In the genomic region with DNA sequence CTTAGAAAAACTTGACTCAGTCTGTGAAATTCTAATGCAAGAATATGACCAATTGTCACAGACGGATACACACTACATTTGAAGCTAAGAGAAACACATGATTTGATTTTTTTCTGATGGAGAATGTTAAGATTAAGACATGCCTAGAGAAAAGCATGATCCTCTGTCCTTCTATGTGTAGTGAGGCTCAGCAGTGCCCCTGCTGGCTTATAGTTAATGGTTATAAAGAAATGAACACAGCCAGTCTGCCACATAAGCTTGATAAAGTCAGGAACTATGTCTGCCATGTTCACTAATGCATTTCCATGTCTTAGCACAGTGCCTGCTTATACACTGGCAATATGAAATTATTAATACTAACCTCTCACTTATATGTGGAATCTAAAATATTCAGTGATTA, we compare ENCODE assay signal across 8 cellular contexts.
DNase-seq lines count a peak whose midpoint lies in the region; ATAC-seq, FAIRE-seq and TF ChIP-seq lines count a peak whose summit lies in the region.
"Had no signal": no experiment of that assay in that cellular context is flagged by ENCODE, and none has a peak within 500 bp of the region (broad histone marks: within the 10 kb centered on the region; RNA-seq: fewer than 3 reads in every experiment).

No MANE protein-coding gene starts in this region.

- ATAC-seq in GM12878 (peak; percentile 71), GM18511 (IDR thresholded peaks at IDR 0.05; ENCODE audit: unreplicated experiment) (no peak)
- ATAC-seq in stimulated activated naive CD8-positive, alpha-beta T cell treated with anti-CD3 and anti-CD28 coated beads, Interleukin-15, amount 100 ng/mL, for 72 hours = no peak

- H3K9me3 Mint-ChIP-seq in osteocyte (ENCODE audit: unreplicated experiment) = no peaks in the 10 kb centered on the region
- no peaks in the 10 kb centered on the region for H3K9me3 Mint-ChIP-seq in stimulated activated naive CD8-positive, alpha-beta T cell treated with anti-CD3 and anti-CD28 coated beads, Interleukin-15, amount 100 ng/mL, for 72 hours
- H3K9me3 Mint-ChIP-seq: dendritic cell treated with granulocyte-macrophage colony-stimulating factor and Interleukin-4, amounts not matched to agents 40 ng/mL and 50 ng/mL, for 4 days had no signal

- H3F3A ChIP-seq in Loucy (ENCODE audit: low read depth) = no peaks in the 10 kb centered on the region

- no peaks in the 10 kb centered on the region for H3K4me1 Mint-ChIP-seq in osteocyte (ENCODE audit: unreplicated experiment)
- no peaks in the 10 kb centered on the region for H3K4me1 Mint-ChIP-seq in stimulated activated naive CD8-positive, alpha-beta T cell treated with anti-CD3 and anti-CD28 coated beads, Interleukin-15, amount 100 ng/mL, for 72 hours

- TF ChIP-seq RAD21 in GM12878 (IDR thresholded peaks at IDR 0.05; ENCODE audit: insufficient read depth, low read depth, low read length) = peak; percentile 48

- H3K36me3 ChIP-seq in Loucy (ENCODE audit: insufficient read depth, low read length) (no peaks in the 10 kb centered on the region), GM12878 (ENCODE audit: control insufficient read depth in 2 of 2, insufficient read depth in 2 of 2, low read length in 1 of 2) (no peaks in the 10 kb centered on the region)

- H3K4me2 ChIP-seq in Loucy (ENCODE audit: low read depth, low read length, poor library complexity, severe bottlenecking) (no peak overlapping the region), GM12878 (ENCODE audit: control insufficient read depth, insufficient read depth) (no peak overlapping the region)

- SMC1A ChIA-PET in GM12878 (lab: Charles Lee; ENCODE audit: uncharacterized antibody, unreplicated experiment) = interaction anchor here (1.0 to 1.6 kb wide), 3 partner anchors 9 to 381 kb away, joined by 5 to 8 read pairs (median 5); no protein-coding TSS in a partner anchor

- no peak overlapping the region for H3K27ac Mint-ChIP-seq in osteocyte (ENCODE audit: unreplicated experiment)
- H3K27ac Mint-ChIP-seq in stimulated activated naive CD8-positive, alpha-beta T cell treated with anti-CD3 and anti-CD28 coated beads, Interleukin-15, amount 100 ng/mL, for 72 hours = no peak overlapping the region
- H3K27ac Mint-ChIP-seq: dendritic cell treated with granulocyte-macrophage colony-stimulating factor and Interleukin-4, amounts not matched to agents 40 ng/mL and 50 ng/mL, for 4 days had no signal

- no peak for TF ChIP-seq EP300 in GM12878 (IDR thresholded peaks at IDR 0.05; ENCODE audit: borderline replicate concordance in 1 of 2, control insufficient read depth in 1 of 2, low read depth in 2 of 2, low read length in 2 of 2)

- TF ChIP-seq POLR2A in GM12878 (IDR thresholded peaks at IDR 0.05; ENCODE audit: low read depth, low read length) = no peak

- H3K27ac ChIP-seq in GM12878 (ENCODE audit: control insufficient read depth, insufficient read depth) = no peak overlapping the region

- intact Hi-C loops in GM12878 (cut with micrococcal nuclease; ENCODE audit: unreplicated experiment) = no loop called here

- no peaks in the 10 kb centered on the region for H3K27me3 Mint-ChIP-seq in osteocyte (ENCODE audit: unreplicated experiment)
- no peaks in the 10 kb centered on the region for H3K27me3 Mint-ChIP-seq in stimulated activated naive CD8-positive, alpha-beta T cell treated with anti-CD3 and anti-CD28 coated beads, Interleukin-15, amount 100 ng/mL, for 72 hours
- H3K27me3 Mint-ChIP-seq: dendritic cell treated with granulocyte-macrophage colony-stimulating factor and Interleukin-4, amounts not matched to agents 40 ng/mL and 50 ng/mL, for 4 days had no signal

- H3K36me3 Mint-ChIP-seq in osteocyte (ENCODE audit: unreplicated experiment) = no peaks in the 10 kb centered on the region

- FAIRE-seq in GM12878 (lab: Jason Lieb, UNC) = no peak

- H4K20me1 ChIP-seq in Loucy (ENCODE audit: insufficient read depth, low read length, poor library complexity, severe bottlenecking) (no peaks in the 10 kb centered on the region), GM12878 (ENCODE audit: control insufficient read depth, insufficient read depth) (no peaks in the 10 kb centered on the region)

- POLR2A ChIA-PET in GM12878 (lab: Charles Lee) = interaction anchor here (1.2 kb wide), 1 partner anchor 67 kb away, joined by 3 read pairs; no protein-coding TSS in a partner anchor

- no peaks in the 10 kb centered on the region for H3K9me2 ChIP-seq in Loucy (replicated peaks; ENCODE audit: low read depth, low read length)

- no peaks in the 10 kb centered on the region for H3K9me3 ChIP-seq in Loucy (ENCODE audit: insufficient read depth, low read depth, low read length)
- no peaks in the 10 kb centered on the region for H3K9me3 ChIP-seq in GM12878 (replicated peaks; ENCODE audit: control insufficient read depth, insufficient read depth, low read length)

- no peaks in the 10 kb centered on the region for H3K4me1 ChIP-seq in Loucy (ENCODE audit: insufficient read depth, low read length, poor library complexity, severe bottlenecking)
- no peaks in the 10 kb centered on the region for H3K4me1 ChIP-seq in GM12878 (ENCODE audit: control insufficient read depth, insufficient read depth, low read length)

- DNase-seq in GM10266 (ENCODE audit: extremely low spot score) = no peak
- no peak for DNase-seq in GM12878 (ENCODE audit: low read depth, low spot score)
- no peak for DNase-seq in osteocyte (ENCODE audit: extremely low spot score, unreplicated experiment)
- DNase-seq in stimulated activated CD4-positive, alpha-beta T cell treated with anti-CD3 and anti-CD28 coated beads, Interleukin-2, amount 100 ng/mL, for 48 hours = no peak
- DNase-seq in stimulated activated naive CD8-positive, alpha-beta T cell treated with anti-CD3 and anti-CD28 coated beads, Interleukin-15, amount 100 ng/mL, for 72 hours = no peak

- H3K27me3 ChIP-seq in Loucy (ENCODE audit: insufficient read depth, low read length, poor library complexity, severe bottlenecking) (no peaks in the 10 kb centered on the region), GM12878 (replicated peaks in 1 of 2; ENCODE audit: control insufficient read depth in 2 of 2, insufficient read depth in 2 of 2, low read length in 1 of 2) (no peaks in the 10 kb centered on the region)

- BruUV-seq in GM12878 (replicated peaks; lab: Mats Ljungman, UMichigan) = no TSS peak

- WGBS in GM12878 (ENCODE audit: insufficient coverage, insufficient replicate concordance, low lambda C conversion rate, missing lambda C conversion rate) = 36% methylated on average over 1 of the region's 1 CpG

- H3K4me3 ChIP-seq in Loucy (ENCODE audit: low read length, poor library complexity, severe bottlenecking) (no peak overlapping the region), GM12878 (no peak overlapping the region)

- H2AFZ ChIP-seq in Loucy (ENCODE audit: low read length) (no peak overlapping the region), GM12878 (ENCODE audit: control insufficient read depth, low read depth, low read length) (no peak overlapping the region)

- H3K9ac ChIP-seq in Loucy (ENCODE audit: low read depth, low read length, poor library complexity, severe bottlenecking) (no peak overlapping the region), GM12878 (ENCODE audit: control insufficient read depth, insufficient read depth, low read length) (no peak overlapping the region)

- CTCF ChIA-PET in GM12878 (lab: Yijun Ruan, JAX) = interaction anchor here (0.7 to 1.9 kb wide), 8 partner anchors 11 to 519 kb away, joined by 3 to 7 read pairs (median 3); no protein-coding TSS in a partner anchor

- in situ Hi-C loops in GM12878 (cut with MboI) = loop anchor here (10.0 kb wide), 1 partner anchor 516 kb away; no protein-coding TSS in a partner anchor

- no peak overlapping the region for H3K4me3 Mint-ChIP-seq in osteocyte (ENCODE audit: unreplicated experiment)
- H3K4me3 Mint-ChIP-seq in stimulated activated naive CD8-positive, alpha-beta T cell treated with anti-CD3 and anti-CD28 coated beads, Interleukin-15, amount 100 ng/mL, for 72 hours = no peak overlapping the region
- H3K4me3 Mint-ChIP-seq: dendritic cell treated with granulocyte-macrophage colony-stimulating factor and Interleukin-4, amounts not matched to agents 40 ng/mL and 50 ng/mL, for 4 days had no signal

- RAD21 ChIA-PET in GM12878 (lab: Charles Lee; ENCODE audit: unreplicated experiment) = interaction anchor here (0.9 kb wide), 1 partner anchor 381 kb away, joined by 3 read pairs; no protein-coding TSS in a partner anchor

- TF ChIP-seq CTCF in GM10266 (IDR thresholded peaks at IDR 0.05; ENCODE audit: control insufficient read depth, insufficient read depth, low read depth, missing control alignments) = peak; percentile 38
- peak; percentile 62 for TF ChIP-seq CTCF in Loucy (conservative IDR thresholded peaks at IDR 0.05; ENCODE audit: low read length)
- TF ChIP-seq CTCF in GM12878 (IDR thresholded peaks at IDR 0.05 in 2 of 3, conservative IDR thresholded peaks at IDR 0.05 in 1 of 3; ENCODE audit: control insufficient read depth in 2 of 3, extremely low read depth in 1 of 3, insufficient read depth in 1 of 3, low read depth in 3 of 3, low read length in 3 of 3) = peak; percentile 23 to 51 (median 37); a peak in 5 of 6 replicates
- peak; percentile 57 for TF ChIP-seq CTCF in osteocyte (IDR thresholded peaks at IDR 0.05)

- H3K79me2 ChIP-seq in Loucy (ENCODE audit: insufficient read depth, low read length) = no peaks in the 10 kb centered on the region
- H3K79me2 ChIP-seq in GM12878 (ENCODE audit: control insufficient read depth, insufficient read depth, low read length) = no peaks in the 10 kb centered on the region

TF ChIP-seq in GM12878, 131 proteins besides CTCF, POLR2A, EP300 and RAD21:
- TF ChIP-seq SMC3 (IDR thresholded peaks at IDR 0.05; ENCODE audit: borderline replicate concordance, low read length) (peak; percentile 28; the same call in 1 of the 2 replicates), RB1 (IDR thresholded peaks at IDR 0.05; ENCODE audit: borderline replicate concordance) (no peak)
